Comparison of ENCODE assay signal across 18 cellular contexts in genomic region chr1:176142973-176143372, GRCh38.
DNase-seq lines count a peak whose midpoint lies in the region; ATAC-seq, FAIRE-seq and TF ChIP-seq lines count a peak whose summit lies in the region.
"Had no signal": no experiment of that assay in that cellular context is flagged by ENCODE, and none has a peak within 500 bp of the region (broad histone marks: within the 10 kb centered on the region; RNA-seq: fewer than 3 reads in every experiment).

No MANE protein-coding gene starts in this region.

- TF ChIP-seq RAD21 in K562 (CRISPR knock-in tag; conservative IDR thresholded peaks at IDR 0.05 in 1 of 2, IDR thresholded peaks at IDR 0.05 in 1 of 2): no peak

- no peak overlapping the region for H3K9ac ChIP-seq in K562 (ENCODE audit: insufficient read depth in 1 of 2, low read depth in 2 of 2, low read length in 2 of 2)

- no peak for TF ChIP-seq EP300 in K562 (IDR thresholded peaks at IDR 0.05; ENCODE audit: low read length)

- H3K9me3 Mint-ChIP-seq in natural killer cell: peaks cover 0 to 2% of the 10 kb centered on the region in 2 donors
- H3K9me3 Mint-ChIP-seq in natural killer cell treated with Interleukin-12 subunit alpha and Interleukin-12 subunit beta and Interleukin-15 and Interleukin-18, amount 100 ng/mL, for 72 hours: no peaks in the 10 kb centered on the region
- peaks cover 16% of the 10 kb centered on the region for H3K9me3 Mint-ChIP-seq in nephron progenitor cell
- H3K9me3 Mint-ChIP-seq: CD4-positive, alpha-beta memory T cell had no signal

- H3K9me3 ChIP-seq in HEK293 (ENCODE audit: control insufficient read depth, insufficient read depth, low read depth, low read length): no peaks in the 10 kb centered on the region
- no peaks in the 10 kb centered on the region for H3K9me3 ChIP-seq in K562 (replicated peaks; ENCODE audit: control insufficient read depth, insufficient read depth, low read depth, low read length)

- POLR2A ChIA-PET in HEK293 (lab: Yijun Ruan, JAX): no interaction called here
- POLR2A ChIA-PET in K562 (lab: Yijun Ruan, JAX): no interaction called here

- no peaks in the 10 kb centered on the region for H3K27me3 ChIP-seq in K562 (ENCODE audit: control insufficient read depth in 2 of 2, insufficient read depth in 2 of 2, low read length in 2 of 2)

- H3K4me1 ChIP-seq in HEK293 (ENCODE audit: control insufficient read depth, insufficient read depth, low read length): no peaks in the 10 kb centered on the region
- no peaks in the 10 kb centered on the region; a peak in 1 of 5 replicates for H3K4me1 ChIP-seq in K562 (replicated peaks in 1 of 2; ENCODE audit: control insufficient read depth in 2 of 2, insufficient read depth in 2 of 2, low read length in 2 of 2)

- H3K27ac ChIP-seq in HEK293 (ENCODE audit: extremely low read depth, low read depth, low read length): no peak overlapping the region
- H3K27ac ChIP-seq in K562 (ENCODE audit: extremely low read depth, low read depth, low read length): no peak overlapping the region

- DNase-seq in natural killer cell (no peak), K562 (ENCODE audit: extremely low read depth in 1 of 4, low spot score in 3 of 4) (no peak), nephron progenitor cell (no peak), MV-4-11 (lab: John Stamatoyannopoulos, UW) (no peak)
- DNase-seq in natural killer cell treated with Interleukin-12 subunit alpha and Interleukin-12 subunit beta and Interleukin-15 and Interleukin-18, amount 100 ng/mL, for 72 hours (ENCODE audit: low spot score): no peak
- DNase-seq in stimulated activated naive CD8-positive, alpha-beta T cell treated with anti-CD3 and anti-CD28 coated beads, Interleukin-15, Interleukin-2, amounts not matched to agents 100 U/mL and 50 U/mL, for 24 hours: no peak
- DNase-seq: C1 segment of cervical spinal cord; Calu3; CD4-positive, alpha-beta memory T cell; COR-L47; DMS53; DMS79 treated with DMSO at 0.1 percent for 48 hours; GDM1; GOT3 had no signal

- H3K27me3 Mint-ChIP-seq in natural killer cell (ENCODE audit: low read depth in 2 of 2) (no peaks in the 10 kb centered on the region), nephron progenitor cell (ENCODE audit: low read depth, poor library complexity) (no peaks in the 10 kb centered on the region)
- no peaks in the 10 kb centered on the region for H3K27me3 Mint-ChIP-seq in natural killer cell treated with Interleukin-12 subunit alpha and Interleukin-12 subunit beta and Interleukin-15 and Interleukin-18, amount 100 ng/mL, for 72 hours
- H3K27me3 Mint-ChIP-seq: CD4-positive, alpha-beta memory T cell had no signal

- CTCF ChIA-PET in HEK293 (lab: Yijun Ruan, JAX) (no interaction called here), K562 (lab: Yijun Ruan, JAX; ENCODE audit: low intra/inter-chr PET ratio) (no interaction called here)

- intact Hi-C loops in natural killer cell (cut with micrococcal nuclease) (no loop called here), K562 (cut with micrococcal nuclease) (no loop called here)

- 100% methylated on average over 2 of the region's 3 CpGs for WGBS in K562 (ENCODE audit: insufficient coverage, low coverage, missing lambda C conversion rate)

- no TSS peak for BruUV-seq in K562 (replicated peaks; lab: Mats Ljungman, UMichigan)

- no peak for FAIRE-seq in K562 (lab: Jason Lieb, UNC)
- FAIRE-seq: GM12878, H54 had no signal

- H3K27ac Mint-ChIP-seq in natural killer cell (peak overlapping the region; percentile 21 to 49), nephron progenitor cell (peak overlapping the region; percentile 5)
- H3K27ac Mint-ChIP-seq in natural killer cell treated with Interleukin-12 subunit alpha and Interleukin-12 subunit beta and Interleukin-15 and Interleukin-18, amount 100 ng/mL, for 72 hours: peak overlapping the region in 1 of 2 donors; percentile 61
- H3K27ac Mint-ChIP-seq: CD4-positive, alpha-beta memory T cell had no signal

- no peaks in the 10 kb centered on the region for H3K9me1 ChIP-seq in K562 (ENCODE audit: control insufficient read depth, insufficient read depth, low read length)

- no peaks in the 10 kb centered on the region for H4K20me1 ChIP-seq in K562 (replicated peaks; ENCODE audit: control insufficient read depth, insufficient read depth, low read length)

- no peak overlapping the region for H2AFZ ChIP-seq in K562 (ENCODE audit: low read depth, low read length)

- ATAC-seq in natural killer cell: no peak
- ATAC-seq in natural killer cell treated with Interleukin-12 subunit alpha and Interleukin-12 subunit beta and Interleukin-15 and Interleukin-18, amount 100 ng/mL, for 72 hours: no peak
- ATAC-seq in K562: no peak
- no peak for ATAC-seq in GM18858 (IDR thresholded peaks at IDR 0.05; ENCODE audit: unreplicated experiment)
- ATAC-seq in stimulated activated naive CD8-positive, alpha-beta T cell treated with anti-CD3 and anti-CD28 coated beads, Interleukin-15, Interleukin-2, amounts not matched to agents 100 U/mL and 50 U/mL, for 24 hours: no peak
- ATAC-seq: GM12878 had no signal

- H3K36me3 Mint-ChIP-seq in natural killer cell (peaks cover 18% of the 10 kb centered on the region), nephron progenitor cell (ENCODE audit: low read depth) (peaks cover 71% of the 10 kb centered on the region)
- peaks cover 31% of the 10 kb centered on the region for H3K36me3 Mint-ChIP-seq in natural killer cell treated with Interleukin-12 subunit alpha and Interleukin-12 subunit beta and Interleukin-15 and Interleukin-18, amount 100 ng/mL, for 72 hours

- in situ Hi-C loops in K562 (cut with MboI): no loop called here

- peaks cover 41 to 65% of the 10 kb centered on the region in 2 donors for H3K4me1 Mint-ChIP-seq in natural killer cell
- H3K4me1 Mint-ChIP-seq in natural killer cell treated with Interleukin-12 subunit alpha and Interleukin-12 subunit beta and Interleukin-15 and Interleukin-18, amount 100 ng/mL, for 72 hours (ENCODE audit: low read depth in 2 of 2): peaks cover 39 to 41% of the 10 kb centered on the region in 2 donors
- H3K4me1 Mint-ChIP-seq in nephron progenitor cell: no peaks in the 10 kb centered on the region

- H3K79me2 ChIP-seq in K562 (ENCODE audit: control insufficient read depth, insufficient read depth, low read length): peaks cover 37% of the 10 kb centered on the region

- no peak overlapping the region for H3K4me3 ChIP-seq in HEK293 (ENCODE audit: low read depth, low read length)
- no peak overlapping the region for H3K4me3 ChIP-seq in K562
- H3K4me3 ChIP-seq: GM12878 had no signal

- H3K4me2 ChIP-seq in K562 (ENCODE audit: insufficient read depth, low read length): no peak overlapping the region

- no peak overlapping the region for H3K4me3 Mint-ChIP-seq in natural killer cell
- H3K4me3 Mint-ChIP-seq in natural killer cell treated with Interleukin-12 subunit alpha and Interleukin-12 subunit beta and Interleukin-15 and Interleukin-18, amount 100 ng/mL, for 72 hours: no peak overlapping the region
- no peak overlapping the region for H3K4me3 Mint-ChIP-seq in nephron progenitor cell
- H3K4me3 Mint-ChIP-seq: CD4-positive, alpha-beta memory T cell had no signal

- TF ChIP-seq CTCF in natural killer cell (IDR thresholded peaks at IDR 0.05): no peak
- TF ChIP-seq CTCF in HEK293 (tag by site-specific recombination; IDR thresholded peaks at IDR 0.05): no peak
- TF ChIP-seq CTCF in K562 (IDR thresholded peaks at IDR 0.05 in 2 of 3, conservative IDR thresholded peaks at IDR 0.05 in 1 of 3; ENCODE audit: insufficient read depth in 2 of 3, low read depth in 1 of 3, low read length in 3 of 3): no peak
- TF ChIP-seq CTCF in nephron progenitor cell (IDR thresholded peaks at IDR 0.05): no peak

- TF ChIP-seq POLR2A in K562 (conservative IDR thresholded peaks at IDR 0.05): no peak

- peaks cover 6 to 7% of the 10 kb centered on the region in 2 experiments; a peak in 2 of 3 replicates for H3K36me3 ChIP-seq in HEK293 (ENCODE audit: control insufficient read depth in 2 of 2, insufficient read depth in 1 of 2, low read length in 2 of 2)
- H3K36me3 ChIP-seq in K562 (ENCODE audit: control insufficient read depth, insufficient read depth, low read length): peaks cover 4% of the 10 kb centered on the region; the same call in 2 of the 3 replicates

TF ChIP-seq in HEK293, 187 proteins besides CTCF, POLR2A, EP300 and RAD21:
- TF ChIP-seq ZSCAN30 (tag by site-specific recombination; IDR thresholded peaks at IDR 0.05): no peak
- TF ChIP-seq ZNF596 (tag by site-specific recombination; IDR thresholded peaks at IDR 0.05): peak; percentile 91
- TF ChIP-seq ZNF791 (tag by site-specific recombination; IDR thresholded peaks at IDR 0.05): no peak
- no peak for TF ChIP-seq ZNF416 (tag by site-specific recombination; IDR thresholded peaks at IDR 0.05)
- TF ChIP-seq OVOL3 (tag by site-specific recombination; IDR thresholded peaks at IDR 0.05): no peak
TF ChIP-seq in HEK293: peak in this region for 1.

TF ChIP-seq in K562, 482 proteins besides CTCF, POLR2A, EP300 and RAD21:
- TF ChIP-seq SOX6 (IDR thresholded peaks at IDR 0.05): no peak
- 0 out of 2 replicates have a peak, but pooled peaks have one; percentile 6 for TF ChIP-seq ZNF316 (IDR thresholded peaks at IDR 0.05)
